19 cellular contexts compared by ENCODE assay signal in the genomic region with DNA sequence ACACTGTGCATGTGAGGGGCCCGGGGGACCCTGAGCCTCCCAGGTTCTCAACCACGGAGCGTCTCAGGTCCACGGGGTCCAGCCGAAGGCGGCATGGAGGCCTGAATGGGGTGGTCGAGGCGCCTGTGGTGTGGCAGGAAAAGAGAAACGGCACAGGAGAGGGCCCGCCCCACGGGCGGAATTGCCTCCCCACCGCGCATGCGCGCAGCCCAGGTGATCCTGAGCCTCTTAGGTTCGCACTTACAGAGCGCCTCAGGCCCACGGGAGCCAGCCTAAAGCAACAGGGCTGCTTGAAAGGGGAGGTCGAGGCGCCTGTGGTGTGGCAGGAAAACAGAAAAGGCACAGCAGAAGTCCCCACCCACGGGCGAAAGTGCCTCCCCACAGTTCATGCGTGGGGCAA.
"Had no signal": no experiment of that assay in that cellular context is flagged by ENCODE, and none has a peak within 500 bp of the region (broad histone marks: within the 10 kb centered on the region; RNA-seq: fewer than 3 reads in every experiment).

No MANE protein-coding gene starts in this region.

- H3K36me3 ChIP-seq: heart right ventricle, pancreas, suprapubic skin, thyroid gland had no signal

- H3K4me1 ChIP-seq: heart right ventricle, pancreas, suprapubic skin, thyroid gland had no signal

- FAIRE-seq: endometrium, frontal cortex, islet of Langerhans, pancreas, urothelium cell line had no signal

- H3K4me3 ChIP-seq: heart right ventricle, pancreas, smooth muscle cell, suprapubic skin, thyroid gland had no signal

- DNase-seq: effector memory CD4-positive, alpha-beta T cell; heart right ventricle; hypothalamus; kidney glomerular epithelial cell; mesendoderm; naive B cell; occipital lobe; pancreas; right cardiac atrium; stimulated activated CD4-positive, alpha-beta T cell treated with anti-CD3 and anti-CD28 coated beads, Interleukin-2, amount 100 ng/mL, for 48 hours; stimulated activated naive CD4-positive, alpha-beta T cell treated with Interleukin-2 at 50 U/mL for 16 hours; thyroid gland had no signal

- H3K4me2 ChIP-seq: smooth muscle cell had no signal

- H3K27ac ChIP-seq: heart right ventricle, pancreas, suprapubic skin, thyroid gland had no signal

- H3K9me3 ChIP-seq: pancreas, thyroid gland had no signal

- ATAC-seq: esophagus mucosa, heart right ventricle, pancreas, right cardiac atrium had no signal

- H3K27me3 ChIP-seq: pancreas, thyroid gland had no signal
